In the genomic region with DNA sequence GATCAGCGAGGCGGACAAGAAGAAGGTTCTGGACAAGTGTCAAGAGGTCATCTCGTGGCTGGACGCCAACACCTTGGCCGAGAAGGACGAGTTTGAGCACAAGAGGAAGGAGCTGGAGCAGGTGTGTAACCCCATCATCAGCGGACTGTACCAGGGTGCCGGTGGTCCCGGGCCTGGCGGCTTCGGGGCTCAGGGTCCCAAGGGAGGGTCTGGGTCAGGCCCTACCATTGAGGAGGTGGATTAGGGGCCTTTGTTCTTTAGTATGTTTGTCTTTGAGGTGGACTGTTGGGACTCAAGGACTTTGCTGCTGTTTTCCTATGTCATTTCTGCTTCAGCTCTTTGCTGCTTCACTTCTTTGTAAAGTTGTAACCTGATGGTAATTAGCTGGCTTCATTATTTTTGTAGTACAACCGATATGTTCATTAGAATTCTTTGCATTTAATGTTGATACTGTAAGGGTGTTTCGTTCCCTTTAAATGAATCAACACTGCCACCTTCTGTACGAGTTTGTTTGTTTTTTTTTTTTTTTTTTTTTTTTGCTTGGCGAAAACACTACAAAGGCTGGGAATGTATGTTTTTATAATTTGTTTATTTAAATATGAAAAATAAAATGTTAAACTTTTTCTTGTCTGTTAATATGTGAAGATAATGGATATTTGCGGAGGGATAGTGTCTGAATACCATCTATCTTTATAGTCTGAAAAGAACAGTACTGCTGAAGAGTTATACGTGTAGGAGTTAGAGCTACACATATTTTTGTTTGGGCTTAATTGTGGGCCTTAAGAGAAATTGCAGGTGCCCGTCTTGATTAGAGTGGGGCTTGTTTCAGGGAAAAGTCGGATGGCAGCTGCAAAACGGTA, we compare ENCODE assay signal across 8 cellular contexts. TPM values are rescaled to one million over a fixed set of nuclear protein-coding genes. Genes with fewer than 3 reads are reported as not detected.
A peak's percentile ranks its signal among the peaks of the same experiment; 100 is the strongest.
DNase-seq lines count a peak whose midpoint lies in the region; ATAC-seq, FAIRE-seq and TF ChIP-seq lines count a peak whose summit lies in the region.

No MANE protein-coding gene starts in this region.

- H3K4me3 ChIP-seq in AG04449 (ENCODE audit: low read depth, low read length) (peak overlapping the region; percentile 71), GM12878 (peak overlapping the region; percentile 79), kidney (ENCODE audit: low read length in 2 of 2) (peak overlapping the region; percentile 84 to 94)

- H3K9me3 ChIP-seq in GM12878 (replicated peaks; ENCODE audit: control insufficient read depth, insufficient read depth, low read length) (no peaks in the 10 kb centered on the region), kidney (ENCODE audit: control insufficient read depth in 1 of 2, low read length in 2 of 2) (no peaks in the 10 kb centered on the region)

- SMC1A ChIA-PET in GM12878 (lab: Charles Lee; ENCODE audit: uncharacterized antibody, unreplicated experiment), result interaction anchor here (0.6 to 3.7 kb wide), 32 partner anchors 10 to 283 kb away, joined by 3 to 30 read pairs (median 5); a partner anchor contains a TSS

- H3K79me2 ChIP-seq in GM12878 (ENCODE audit: control insufficient read depth, insufficient read depth, low read length), result peaks cover 34% of the 10 kb centered on the region

- RAD21 ChIA-PET in GM12878 (lab: Charles Lee; ENCODE audit: unreplicated experiment), result interaction anchor here (0.6 to 3.9 kb wide), 38 partner anchors 9 to 347 kb away, joined by 3 to 30 read pairs (median 5); a partner anchor contains a TSS

- H3K4me1 Mint-ChIP-seq in stimulated activated naive CD8-positive, alpha-beta T cell treated with anti-CD3 and anti-CD28 coated beads, Interleukin-15, amount 100 ng/mL, for 72 hours, result peaks cover 44% of the 10 kb centered on the region

- FAIRE-seq in GM12878 (lab: Jason Lieb, UNC) (no peak), kidney (lab: Jason Lieb, UNC) (peak; percentile 50)

- intact Hi-C loops in GM12878 (cut with micrococcal nuclease; ENCODE audit: unreplicated experiment) (loop anchor here (1.0 to 10.0 kb wide), 5 partner anchors 33 to 284 kb away; a partner anchor contains a TSS), kidney (cut with DNase I) (no loop called here)

- TF ChIP-seq RAD21 in GM12878 (IDR thresholded peaks at IDR 0.05; ENCODE audit: insufficient read depth, low read depth, low read length), result peak; percentile 84

- H3K9ac ChIP-seq in GM12878 (ENCODE audit: control insufficient read depth, insufficient read depth, low read length) (peak overlapping the region; percentile 59), kidney (ENCODE audit: low read length in 2 of 2) (peak overlapping the region; percentile 80 to 100)

- TF ChIP-seq EP300 in GM12878 (IDR thresholded peaks at IDR 0.05; ENCODE audit: borderline replicate concordance in 1 of 2, control insufficient read depth in 1 of 2, low read depth in 2 of 2, low read length in 2 of 2), result no peak

- peak overlapping the region; percentile 73 for H3K4me2 ChIP-seq in GM12878 (ENCODE audit: control insufficient read depth, insufficient read depth)

- H3K27me3 Mint-ChIP-seq in stimulated activated naive CD8-positive, alpha-beta T cell treated with anti-CD3 and anti-CD28 coated beads, Interleukin-15, amount 100 ng/mL, for 72 hours, result no peaks in the 10 kb centered on the region

- ATAC-seq in GM12878 (0 out of 3 replicates have a peak, but pooled peaks have one; percentile 1), GM19351 (IDR thresholded peaks at IDR 0.05; ENCODE audit: unreplicated experiment) (no peak), HG03520 (IDR thresholded peaks at IDR 0.05; ENCODE audit: unreplicated experiment) (no peak)
- ATAC-seq in stimulated activated naive CD8-positive, alpha-beta T cell treated with anti-CD3 and anti-CD28 coated beads, Interleukin-15, amount 100 ng/mL, for 72 hours, result no peak

- H3K36me3 ChIP-seq in GM12878 (ENCODE audit: control insufficient read depth in 2 of 2, insufficient read depth in 2 of 2, low read length in 1 of 2) (no peaks in the 10 kb centered on the region), kidney (ENCODE audit: control insufficient read depth in 1 of 2, insufficient read depth in 2 of 2, low read length in 2 of 2) (no peaks in the 10 kb centered on the region)

- no peaks in the 10 kb centered on the region for H3K9me3 Mint-ChIP-seq in stimulated activated naive CD8-positive, alpha-beta T cell treated with anti-CD3 and anti-CD28 coated beads, Interleukin-15, amount 100 ng/mL, for 72 hours

- BruUV-seq in GM12878 (replicated peaks; lab: Mats Ljungman, UMichigan), result no TSS peak

- peaks cover 11% of the 10 kb centered on the region for H3K4me1 ChIP-seq in GM12878 (ENCODE audit: control insufficient read depth, insufficient read depth, low read length)
- H3K4me1 ChIP-seq in kidney (ENCODE audit: control insufficient read depth in 1 of 2, insufficient read depth in 1 of 2, low read depth in 1 of 2, low read length in 2 of 2), result peaks cover 5 to 12% of the 10 kb centered on the region in 2 donors

- POLR2A ChIA-PET in AG04449 (lab: Yijun Ruan, JAX), result interaction anchor here (0.6 to 1.8 kb wide), 13 partner anchors 9 to 715 kb away, joined by 3 to 14 read pairs (median 3); a partner anchor contains a TSS
- POLR2A ChIA-PET in GM12878 (lab: Charles Lee), result interaction anchor here (0.5 to 10.9 kb wide), 22 partner anchors 10 to 367 kb away, joined by 3 to 122 read pairs (median 4); a partner anchor contains a TSS

- peak overlapping the region; percentile 38 to 94 for H3K27ac Mint-ChIP-seq in stimulated activated naive CD8-positive, alpha-beta T cell treated with anti-CD3 and anti-CD28 coated beads, Interleukin-15, amount 100 ng/mL, for 72 hours

- no peak for TF ChIP-seq CTCF in AG04449 (IDR thresholded peaks at IDR 0.05; ENCODE audit: insufficient read depth, low read length, missing control alignments)
- TF ChIP-seq CTCF in GM10266 (IDR thresholded peaks at IDR 0.05; ENCODE audit: control insufficient read depth, insufficient read depth, low read depth, missing control alignments), result peak; percentile 42
- TF ChIP-seq CTCF in GM12878 (IDR thresholded peaks at IDR 0.05 in 2 of 3, conservative IDR thresholded peaks at IDR 0.05 in 1 of 3; ENCODE audit: control insufficient read depth in 2 of 3, extremely low read depth in 1 of 3, insufficient read depth in 1 of 3, low read depth in 3 of 3, low read length in 3 of 3), result peak; percentile 15 to 66 (median 40); a peak in 3 of 6 replicates
- TF ChIP-seq CTCF in kidney (IDR thresholded peaks at IDR 0.05; ENCODE audit: borderline replicate concordance, extremely low read depth, insufficient read depth), result peak; percentile 13

- H3K4me3 Mint-ChIP-seq in stimulated activated naive CD8-positive, alpha-beta T cell treated with anti-CD3 and anti-CD28 coated beads, Interleukin-15, amount 100 ng/mL, for 72 hours, result peak overlapping the region; percentile 93 to 97

- peak overlapping the region; percentile 42; the same call in 1 of the 2 replicates for H3K27ac ChIP-seq in GM12878 (ENCODE audit: control insufficient read depth, insufficient read depth)
- H3K27ac ChIP-seq in kidney (ENCODE audit: low read depth in 2 of 2, low read length in 2 of 2), result peak overlapping the region; percentile 89 to 94

- WGBS in GM12878 (ENCODE audit: insufficient coverage, insufficient replicate concordance, low lambda C conversion rate, missing lambda C conversion rate), result 2% methylated on average over 19 of the region's 20 CpGs

- DNase-seq in AG04449 (ENCODE audit: low read depth, low spot score) (no peak), GM10266 (ENCODE audit: extremely low spot score) (no peak), NCI-H748 (lab: John Stamatoyannopoulos, UW; ENCODE audit: unreplicated experiment) (peak; percentile 66), GM12878 (ENCODE audit: low read depth, low spot score) (no peak), kidney (peak; percentile 74)
- peak in 1 of 2 donors; percentile 42 for DNase-seq in stimulated activated naive CD8-positive, alpha-beta T cell treated with anti-CD3 and anti-CD28 coated beads, Interleukin-15, amount 100 ng/mL, for 72 hours

- in situ Hi-C loops in GM12878 (cut with MboI), result loop anchor here (10.0 kb wide), 1 partner anchor 285 kb away; a partner anchor contains a TSS

- no peaks in the 10 kb centered on the region for H3K27me3 ChIP-seq in GM12878 (replicated peaks in 1 of 2; ENCODE audit: control insufficient read depth in 2 of 2, insufficient read depth in 2 of 2, low read length in 1 of 2)

- CTCF ChIA-PET in AG04449 (lab: Yijun Ruan, JAX), result interaction anchor here (0.6 to 5.1 kb wide), 27 partner anchors 9 to 267 kb away, joined by 3 to 60 read pairs (median 4); a partner anchor contains a TSS
- CTCF ChIA-PET in GM12878 (lab: Yijun Ruan, JAX), result interaction anchor here (0.8 to 4.0 kb wide), 30 partner anchors 13 to 335 kb away, joined by 3 to 27 read pairs (median 6); a partner anchor contains a TSS

- H2AFZ ChIP-seq in GM12878 (ENCODE audit: control insufficient read depth, low read depth, low read length), result no peak overlapping the region; the same call in 1 of the 2 replicates

- TF ChIP-seq POLR2A in GM12878 (IDR thresholded peaks at IDR 0.05; ENCODE audit: low read depth, low read length), result no peak

- H4K20me1 ChIP-seq in GM12878 (ENCODE audit: control insufficient read depth, insufficient read depth), result no peaks in the 10 kb centered on the region

RNA-seq across cellular contexts. Expression of a gene that starts 2.3 kb away (rescaled TPM):
- 55.2 and 66.8 TPM in 2 replicates for total RNA-seq in GM12878 (2013; cell fraction: nucleolus; rRNA removed)
- total RNA-seq in GM12878 (2014; rRNA removed) (23.5 and 24.0 TPM in 2 replicates), GM12878 (2014; rRNA removed; fragmentation: Illumina TruSeq; extraction: Trizol) (5.9 and 8.1 TPM in 2 replicates), GM12878 (2021) (27.2 and 29.3 TPM in 2 replicates), kidney (142 TPM)
- 8.8 TPM for polyA plus RNA-seq in GM12878 (2011; ENCODE audit: low read depth)
- polyA plus RNA-seq in GM12878 (2011; rRNA removed) (5.1 and 12.8 TPM in 2 replicates), GM12878 (2014; fragmentation: Illumina TruSeq; extraction: Trizol) (1.00 and 4.6 TPM in 2 replicates), GM12878 (2014; fragmentation: Nextera tagmentation; extraction: Ambion mirVana) (under 1 TPM; 0.11 to 0.33 TPM), GM12878 (2014; rRNA removed) (12.7 and 17.7 TPM in 2 replicates), GM12878 (2016; fragmentation: Nextera tagmentation; extraction: Ambion mirVana) (10 to 100 TPM; 39.1 to 40.5 TPM), kidney (ENCODE audit: insufficient read depth, low read depth, low replicate concordance) (175 TPM)
- polyA plus RNA-seq in GM12878 (2011; cell fraction: cytosol; rRNA removed), result 11.5 and 13.7 TPM in 2 replicates
- 42.5 and 57.1 TPM in 2 replicates for polyA plus RNA-seq in GM12878 (2011; cell fraction: nucleus; rRNA removed)
- polyA plus RNA-seq in GM12878 (2012), result 20.1 and 23.6 TPM in 2 replicates
- 14.0 and 14.9 TPM in 2 replicates for polyA minus RNA-seq in GM12878 (2011; rRNA and poly(A)+ RNA removed)
- polyA minus RNA-seq in GM12878 (2011; cell fraction: cytosol; rRNA and poly(A)+ RNA removed), result 14.2 and 14.9 TPM in 2 replicates
- 45.8 and 51.9 TPM in 2 replicates for polyA minus RNA-seq in GM12878 (2011; cell fraction: nucleus; rRNA and poly(A)+ RNA removed)

RNA-seq across cellular contexts. Expression of a gene that starts 14.5 kb away (rescaled TPM):
- total RNA-seq in GM12878 (2013; cell fraction: nucleolus; rRNA removed), result 47.6 and 52.7 TPM in 2 replicates
- total RNA-seq in GM12878 (2014; rRNA removed), result 29.2 and 29.9 TPM in 2 replicates
- total RNA-seq in GM12878 (2014; rRNA removed; fragmentation: Illumina TruSeq; extraction: Trizol), result 10.9 and 12.3 TPM in 2 replicates
- total RNA-seq in GM12878 (2021), result 26.5 and 27.2 TPM in 2 replicates
- 7.5 TPM for polyA plus RNA-seq in GM12878 (2011; ENCODE audit: low read depth)
- polyA plus RNA-seq in GM12878 (2011; rRNA removed), result 3.7 and 9.8 TPM in 2 replicates
- polyA plus RNA-seq in GM12878 (2011; cell fraction: cytosol; rRNA removed), result 12.3 and 14.0 TPM in 2 replicates
- 22.0 and 36.5 TPM in 2 replicates for polyA plus RNA-seq in GM12878 (2011; cell fraction: nucleus; rRNA removed)
- polyA plus RNA-seq in GM12878 (2012), result 10.5 and 14.8 TPM in 2 replicates
- 1.3 and 8.0 TPM in 2 replicates for polyA plus RNA-seq in GM12878 (2014; fragmentation: Illumina TruSeq; extraction: Trizol)
- 1 to 10 TPM in 1 of 2 experiments, under 1 TPM in 1; 0.29 to 1.3 TPM for polyA plus RNA-seq in GM12878 (2014; fragmentation: Nextera tagmentation; extraction: Ambion mirVana)
- 22.8 and 26.3 TPM in 2 replicates for polyA plus RNA-seq in GM12878 (2014; rRNA removed)
- polyA plus RNA-seq in GM12878 (2016; fragmentation: Nextera tagmentation; extraction: Ambion mirVana), result 10 to 100 TPM; 51.1 to 51.8 TPM
- polyA minus RNA-seq in GM12878 (2011; rRNA and poly(A)+ RNA removed), result 7.6 and 8.8 TPM in 2 replicates
- polyA minus RNA-seq in GM12878 (2011; cell fraction: cytosol; rRNA and poly(A)+ RNA removed), result 5.7 and 7.3 TPM in 2 replicates
- polyA minus RNA-seq in GM12878 (2011; cell fraction: nucleus; rRNA and poly(A)+ RNA removed), result 13.3 and 22.4 TPM in 2 replicates
- total RNA-seq in kidney, result 133 TPM
- polyA plus RNA-seq in kidney (ENCODE audit: insufficient read depth, low read depth, low replicate concordance), result 209 TPM

RNA-seq across cellular contexts. Expression of a gene that starts 14.8 kb away (rescaled TPM):
- total RNA-seq in GM12878 (2013; cell fraction: nucleolus; rRNA removed), result 0.66 and 1.0 TPM in 2 replicates
- 1.2 and 1.4 TPM in 2 replicates for total RNA-seq in GM12878 (2014; rRNA removed)
- 1.4 and 1.6 TPM in 2 replicates for total RNA-seq in GM12878 (2014; rRNA removed; fragmentation: Illumina TruSeq; extraction: Trizol)
- 1.5 and 1.6 TPM in 2 replicates for total RNA-seq in GM12878 (2021)
- 0.67 TPM for polyA plus RNA-seq in GM12878 (2011; ENCODE audit: low read depth)
- polyA plus RNA-seq in GM12878 (2011; rRNA removed), result 1.8 and 1.9 TPM in 2 replicates
- polyA plus RNA-seq in GM12878 (2011; cell fraction: cytosol; rRNA removed), result 1.1 TPM in 2 replicates
- polyA plus RNA-seq in GM12878 (2011; cell fraction: nucleus; rRNA removed), result 0.82 and 1.1 TPM in 2 replicates
- polyA plus RNA-seq in GM12878 (2012), result 0.54 and 0.86 TPM in 2 replicates
- polyA plus RNA-seq in GM12878 (2014; fragmentation: Illumina TruSeq; extraction: Trizol), result 1.5 and 1.6 TPM in 2 replicates
- polyA plus RNA-seq in GM12878 (2014; fragmentation: Nextera tagmentation; extraction: Ambion mirVana), result under 1 TPM; 0.69 TPM
- polyA plus RNA-seq in GM12878 (2014; rRNA removed), result 1.4 and 1.6 TPM in 2 replicates
- polyA plus RNA-seq in GM12878 (2016; fragmentation: Nextera tagmentation; extraction: Ambion mirVana), result 1 to 10 TPM; 1.6 to 2.5 TPM
- 1.3 and 1.4 TPM in 2 replicates for polyA minus RNA-seq in GM12878 (2011; rRNA and poly(A)+ RNA removed)
- polyA minus RNA-seq in GM12878 (2011; cell fraction: cytosol; rRNA and poly(A)+ RNA removed), result 0.94 TPM in 1 of 2 replicates, not detected in the other
- polyA minus RNA-seq in GM12878 (2011; cell fraction: nucleus; rRNA and poly(A)+ RNA removed), result 0.29 and 0.36 TPM in 2 replicates
- total RNA-seq in kidney, result 1.7 TPM
- 2.3 TPM for polyA plus RNA-seq in kidney (ENCODE audit: insufficient read depth, low read depth, low replicate concordance)

RNA-seq across cellular contexts. Expression of a gene that starts 23.1 kb away (rescaled TPM):
- 5.2 and 7.8 TPM in 2 replicates for total RNA-seq in GM12878 (2013; cell fraction: nucleolus; rRNA removed)
- total RNA-seq in GM12878 (2014; rRNA removed), result 146 and 163 TPM in 2 replicates
- total RNA-seq in GM12878 (2014; rRNA removed; fragmentation: Illumina TruSeq; extraction: Trizol), result 97.1 and 99.1 TPM in 2 replicates
- total RNA-seq in GM12878 (2021), result 117 and 123 TPM in 2 replicates
- polyA plus RNA-seq in GM12878 (2011; ENCODE audit: low read depth), result 82.2 TPM
- 81.9 and 101 TPM in 2 replicates for polyA plus RNA-seq in GM12878 (2011; rRNA removed)
- polyA plus RNA-seq in GM12878 (2011; cell fraction: cytosol; rRNA removed), result 186 and 196 TPM in 2 replicates
- 68.3 and 79.7 TPM in 2 replicates for polyA plus RNA-seq in GM12878 (2011; cell fraction: nucleus; rRNA removed)
- polyA plus RNA-seq in GM12878 (2012), result 82.7 and 97.0 TPM in 2 replicates
- 116 and 131 TPM in 2 replicates for polyA plus RNA-seq in GM12878 (2014; fragmentation: Illumina TruSeq; extraction: Trizol)
- 100 to 1,000 TPM; 245 to 248 TPM for polyA plus RNA-seq in GM12878 (2014; fragmentation: Nextera tagmentation; extraction: Ambion mirVana)
- 143 and 165 TPM in 2 replicates for polyA plus RNA-seq in GM12878 (2014; rRNA removed)
- 100 to 1,000 TPM; 238 to 276 TPM for polyA plus RNA-seq in GM12878 (2016; fragmentation: Nextera tagmentation; extraction: Ambion mirVana)
- polyA minus RNA-seq in GM12878 (2011; rRNA and poly(A)+ RNA removed), result 102 and 120 TPM in 2 replicates
- 47.5 and 49.6 TPM in 2 replicates for polyA minus RNA-seq in GM12878 (2011; cell fraction: cytosol; rRNA and poly(A)+ RNA removed)
- 10.9 and 15.6 TPM in 2 replicates for polyA minus RNA-seq in GM12878 (2011; cell fraction: nucleus; rRNA and poly(A)+ RNA removed)
- 41.6 TPM for total RNA-seq in kidney
- polyA plus RNA-seq in kidney (ENCODE audit: insufficient read depth, low read depth, low replicate concordance), result 70.6 TPM

RNA-seq across cellular contexts. Expression of a gene that starts 32.8 kb away (rescaled TPM):
- total RNA-seq in GM12878 (2013; cell fraction: nucleolus; rRNA removed), result 19.6 and 19.9 TPM in 2 replicates
- total RNA-seq in GM12878 (2014; rRNA removed), result 24.6 and 26.9 TPM in 2 replicates
- 18.8 and 20.3 TPM in 2 replicates for total RNA-seq in GM12878 (2014; rRNA removed; fragmentation: Illumina TruSeq; extraction: Trizol)
- total RNA-seq in GM12878 (2021), result 22.5 and 22.7 TPM in 2 replicates
- 17.0 TPM for polyA plus RNA-seq in GM12878 (2011; ENCODE audit: low read depth)
- polyA plus RNA-seq in GM12878 (2011; rRNA removed), result 13.0 and 22.4 TPM in 2 replicates
- 31.4 and 33.5 TPM in 2 replicates for polyA plus RNA-seq in GM12878 (2011; cell fraction: cytosol; rRNA removed)
- polyA plus RNA-seq in GM12878 (2011; cell fraction: nucleus; rRNA removed), result 16.9 and 20.6 TPM in 2 replicates
- 24.3 and 29.0 TPM in 2 replicates for polyA plus RNA-seq in GM12878 (2012)
- 16.3 and 21.5 TPM in 2 replicates for polyA plus RNA-seq in GM12878 (2014; fragmentation: Illumina TruSeq; extraction: Trizol)
- polyA plus RNA-seq in GM12878 (2014; fragmentation: Nextera tagmentation; extraction: Ambion mirVana), result 10 to 100 TPM in 1 of 2 experiments, 1 to 10 TPM in 1; 7.2 to 12.5 TPM
- polyA plus RNA-seq in GM12878 (2014; rRNA removed), result 26.7 and 28.1 TPM in 2 replicates
- polyA plus RNA-seq in GM12878 (2016; fragmentation: Nextera tagmentation; extraction: Ambion mirVana), result 10 to 100 TPM; 18.5 to 21.8 TPM
- polyA minus RNA-seq in GM12878 (2011; rRNA and poly(A)+ RNA removed), result 17.0 and 28.1 TPM in 2 replicates
- 4.1 and 7.6 TPM in 2 replicates for polyA minus RNA-seq in GM12878 (2011; cell fraction: cytosol; rRNA and poly(A)+ RNA removed)
- polyA minus RNA-seq in GM12878 (2011; cell fraction: nucleus; rRNA and poly(A)+ RNA removed), result 7.3 and 8.6 TPM in 2 replicates
- total RNA-seq in kidney, result 66.9 TPM
- 131 TPM for polyA plus RNA-seq in kidney (ENCODE audit: insufficient read depth, low read depth, low replicate concordance)

Comparison
In these comparisons a context has a peak if more than half of its experiments do, and no peak if none do; other contexts are left out.
1. DNase-seq: peak in NCI-H748 (single experiment) and kidney (single experiment); none in AG04449 (single experiment), GM10266 (single experiment) and GM12878 (single experiment).
2. Peak in every context shown above with its lines, with median percentiles within 50 percentile points of each other: H3K4me3 ChIP-seq.